Comparison of ENCODE assay signal across 9 cellular contexts in the genomic region with DNA sequence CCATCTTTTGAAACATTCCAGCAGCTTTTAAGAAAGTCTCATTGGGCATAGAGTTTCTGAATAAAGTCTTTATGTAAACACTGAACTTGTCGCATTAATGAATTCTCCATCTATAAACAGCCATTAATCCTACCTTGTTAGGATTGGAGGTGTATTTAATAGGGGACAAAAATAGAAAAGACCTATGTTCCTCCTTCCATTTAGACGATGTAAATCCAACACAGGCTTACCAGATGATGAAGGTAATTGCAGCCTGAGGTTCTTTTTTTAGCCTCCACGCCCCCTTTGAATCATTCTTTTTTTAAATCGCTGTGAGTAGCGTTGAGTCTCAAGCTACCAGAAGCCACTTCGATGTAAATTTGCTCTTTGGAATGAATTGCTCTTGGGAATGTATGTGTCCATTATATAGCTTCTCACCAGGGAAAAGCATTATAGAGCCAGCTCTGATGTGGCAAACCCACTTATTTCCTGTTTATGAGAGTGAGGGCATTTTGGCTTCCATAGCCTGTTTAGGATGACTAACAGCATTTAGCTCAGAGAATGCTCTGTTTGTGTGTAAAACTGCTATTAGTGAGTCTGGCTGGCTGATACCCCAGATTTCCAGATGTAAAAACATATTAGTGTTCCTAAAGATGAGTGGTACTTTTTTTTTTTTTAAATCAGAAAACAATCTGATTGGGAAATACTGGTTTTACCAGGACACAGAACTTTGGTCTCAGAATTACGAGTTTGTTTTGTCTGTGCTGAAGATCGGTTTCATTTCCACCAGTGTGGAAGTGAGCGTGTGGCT.
DNase-seq lines count a peak whose midpoint lies in the region; ATAC-seq and TF ChIP-seq lines count a peak whose summit lies in the region.
"Had no signal": no experiment of that assay in that cellular context is flagged by ENCODE, and none has a peak within 500 bp of the region (broad histone marks: within the 10 kb centered on the region; RNA-seq: fewer than 3 reads in every experiment).

No MANE protein-coding gene starts in this region.

- H3K27ac ChIP-seq in RWPE1 (no peak overlapping the region), epithelial cell of prostate (peak overlapping the region; percentile 52)

- no peak for TF ChIP-seq CTCF in RWPE1 (conservative IDR thresholded peaks at IDR 0.05; ENCODE audit: low read depth)
- TF ChIP-seq CTCF in lower leg skin (IDR thresholded peaks at IDR 0.05) = no peak

- DNase-seq in GM03348 (ENCODE audit: low spot score) (peak; percentile 81), RWPE1 (ENCODE audit: low spot score) (peak; percentile 62), epithelial cell of prostate (ENCODE audit: low read depth, low spot score) (no peak), renal cortical epithelial cell (ENCODE audit: low read depth) (peak; percentile 86), OCI-M2 (lab: John Stamatoyannopoulos, UW; ENCODE audit: unreplicated experiment) (no peak), lower leg skin (ENCODE audit: low spot score in 2 of 2) (no peak), posterior vena cava (ENCODE audit: low spot score) (no peak)
- DNase-seq: OCI-M1 had no signal

- intact Hi-C loops in lower leg skin (cut with DNase I; ENCODE audit: low total_unique reads) = no loop called here
- intact Hi-C loops in posterior vena cava (cut with DNase I) = no loop called here

- 30 to 36% methylated on average over 9 of the region's 9 CpGs for WGBS in lower leg skin, 2 donors

- CTCF ChIA-PET in RWPE1 (lab: Yijun Ruan, JAX) = interaction anchor here (0.6 to 0.9 kb wide), 2 partner anchors 12 to 15 kb away, joined by 3 read pairs; no protein-coding TSS in a partner anchor

- POLR2A ChIA-PET in RWPE1 (lab: Yijun Ruan, JAX; ENCODE audit: low non-redundant PET) = interaction anchor here (0.6 kb wide), 1 partner anchor 14 kb away, joined by 3 read pairs; no protein-coding TSS in a partner anchor

- H3K4me3 ChIP-seq in lower leg skin (ENCODE audit: low read depth, poor library complexity, severe bottlenecking) = no peak overlapping the region

- no peak for TF ChIP-seq POLR2A in lower leg skin (IDR thresholded peaks at IDR 0.05)

- no peak for ATAC-seq in HG02885 (IDR thresholded peaks at IDR 0.05; ENCODE audit: poor library complexity, unreplicated experiment)

Comparison
In these comparisons a context has a peak if more than half of its experiments do, and no peak if none do; other contexts are left out.
1. DNase-seq: peak in GM03348 (single experiment), RWPE1 (single experiment) and renal cortical epithelial cell (single experiment); none in epithelial cell of prostate (single experiment), OCI-M2 (single experiment), lower leg skin (0 of 2) and posterior vena cava (single experiment).